Comparison of ENCODE assay signal across 27 cellular contexts in the genomic region with DNA sequence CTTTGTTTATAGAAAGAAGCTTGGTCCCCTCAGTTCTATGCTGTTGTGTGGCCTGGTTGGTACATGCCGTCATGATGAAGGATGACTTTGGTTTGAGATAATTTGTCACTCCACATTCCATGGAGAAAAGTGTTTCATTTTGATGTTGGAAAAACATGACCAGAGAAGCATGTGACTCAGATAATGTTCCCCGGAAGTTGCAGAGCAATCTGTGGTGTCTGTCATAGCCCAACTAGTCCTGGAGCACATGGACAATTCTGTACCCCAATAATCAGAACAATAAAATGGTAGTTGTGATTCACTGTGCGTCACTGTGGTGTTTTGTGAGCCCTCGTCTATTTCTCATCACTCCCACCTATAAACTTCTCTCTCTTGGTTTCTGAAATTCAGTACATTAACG.
"Had no signal": no experiment of that assay in that cellular context is flagged by ENCODE, and none has a peak within 500 bp of the region (broad histone marks: within the 10 kb centered on the region; RNA-seq: fewer than 3 reads in every experiment).

No MANE protein-coding gene starts in this region.

- H3K4me3 ChIP-seq: dorsolateral prefrontal cortex, gastrocnemius medialis, heart left ventricle, hepatocyte, lung, ovary, psoas muscle, skin epidermis, spleen, testis, tibial artery, upper lobe of left lung, uterus had no signal

- H3K27ac Mint-ChIP-seq: memory B cell; natural killer cell; stimulated activated memory B cell treated with anti-CD40 and anti-IgM and Interleukin-4, amounts not matched to agents 10 μg/mL and 1 μg/mL and 100 μg/mL, for 72 hours had no signal

- H3K27me3 ChIP-seq: gastrocnemius medialis, hepatocyte, ovary, spleen, testis, tibial artery, upper lobe of left lung, uterus had no signal

- H3K36me3 Mint-ChIP-seq: memory B cell, natural killer cell had no signal

- FAIRE-seq: kidney had no signal

- H3K9me3 ChIP-seq: gastrocnemius medialis, heart left ventricle, ovary, psoas muscle, spleen, testis, tibial artery, upper lobe of left lung, uterus had no signal

- DNase-seq: cortex of kidney; dorsolateral prefrontal cortex; effector CD4-positive, alpha-beta T cell; gastrocnemius medialis; heart left ventricle; kidney; natural killer cell; occipital lobe; ovary; posterior cingulate gyrus; psoas muscle; right cardiac atrium; spleen; stimulated activated CD4-positive, alpha-beta T cell treated with anti-CD3 and anti-CD28 coated beads, Interleukin-4, amount 100 ng/mL, for 4 hours; stimulated activated naive CD8-positive, alpha-beta T cell treated with anti-CD3 and anti-CD28 coated beads, Interleukin-15, Interleukin-2, amounts not matched to agents 100 U/mL and 50 U/mL, for 24 hours; substantia nigra; testis; tibial artery; upper lobe of left lung; uterus had no signal

- H3K4me1 Mint-ChIP-seq: memory B cell, natural killer cell had no signal

- H3K27me3 Mint-ChIP-seq: memory B cell; stimulated activated memory B cell treated with anti-CD40 and anti-IgM and Interleukin-4, amounts not matched to agents 10 μg/mL and 1 μg/mL and 100 μg/mL, for 72 hours had no signal

- H3K36me3 ChIP-seq: gastrocnemius medialis, heart left ventricle, ovary, tibial artery, upper lobe of left lung, uterus had no signal

- H3K4me3 Mint-ChIP-seq: memory B cell; natural killer cell; stimulated activated memory B cell treated with anti-CD40 and anti-IgM and Interleukin-4, amounts not matched to agents 10 μg/mL and 1 μg/mL and 100 μg/mL, for 72 hours had no signal

- ATAC-seq: esophagus mucosa; gastrocnemius medialis; heart left ventricle; left lobe of liver; natural killer cell; psoas muscle; right cardiac atrium; stimulated activated memory B cell treated with anti-CD40 and anti-IgM and Interleukin-4, amounts not matched to agents 10 μg/mL and 1 μg/mL and 100 μg/mL, for 72 hours; stimulated activated naive CD8-positive, alpha-beta T cell treated with anti-CD3 and anti-CD28 coated beads, Interleukin-15, Interleukin-2, amounts not matched to agents 100 U/mL and 50 U/mL, for 24 hours had no signal
